In genomic region chr11:64196616-64197015, GRCh38 we compare ENCODE assay signal across 15 cellular contexts. TPM values are rescaled to one million over a fixed set of nuclear protein-coding genes. Genes with fewer than 3 reads are reported as not detected.
DNase-seq lines count a peak whose midpoint lies in the region; ATAC-seq and TF ChIP-seq lines count a peak whose summit lies in the region.
"Had no signal": no experiment of that assay in that cellular context is flagged by ENCODE, and none has a peak within 500 bp of the region (broad histone marks: within the 10 kb centered on the region; RNA-seq: fewer than 3 reads in every experiment).

No MANE protein-coding gene starts in this region.

- no peak for ATAC-seq in activated CD8-positive, alpha-beta T cell treated with anti-CD3 and anti-CD28 coated beads for 36 hours
- no peak for ATAC-seq in activated CD8-positive, alpha-beta T cell treated with anti-CD3 and anti-CD28 coated beads, Interleukin-2, amount 10 ng/mL, durations not matched to agents 7 days and 5 days
- ATAC-seq in CD4-positive, CD25-positive, alpha-beta regulatory T cell (ENCODE audit: low read depth in 2 of 2) = no peak
- ATAC-seq in stimulated activated effector memory CD8-positive, alpha-beta T cell treated with anti-CD3 and anti-CD28 coated beads, Interleukin-12 subunit alpha, Interleukin-12 subunit beta, amount 100 ng/mL, for 72 hours = no peak
- ATAC-seq in HG03442 (IDR thresholded peaks at IDR 0.05; ENCODE audit: unreplicated experiment) = no peak
- no peak for ATAC-seq in GM21528 (IDR thresholded peaks at IDR 0.05; ENCODE audit: low FRiP score, unreplicated experiment)
- ATAC-seq: A549, Right ventricle myocardium inferior had no signal

- peaks cover 62% of the 10 kb centered on the region for H3K36me3 Mint-ChIP-seq in activated CD8-positive, alpha-beta T cell treated with anti-CD3 and anti-CD28 coated beads for 36 hours (ENCODE audit: low read depth)
- peaks cover 85% of the 10 kb centered on the region for H3K36me3 Mint-ChIP-seq in activated CD8-positive, alpha-beta T cell treated with anti-CD3 and anti-CD28 coated beads, Interleukin-2, amount 10 ng/mL, durations not matched to agents 7 days and 5 days (ENCODE audit: low read depth)
- H3K36me3 Mint-ChIP-seq in CD4-positive, CD25-positive, alpha-beta regulatory T cell = peaks cover 41% of the 10 kb centered on the region
- no peaks in the 10 kb centered on the region for H3K36me3 Mint-ChIP-seq in stimulated activated effector memory CD8-positive, alpha-beta T cell treated with anti-CD3 and anti-CD28 coated beads, Interleukin-12 subunit alpha, Interleukin-12 subunit beta, amount 100 ng/mL, for 72 hours

- H3K4me1 ChIP-seq in CD4-positive, CD25-positive, alpha-beta regulatory T cell (ENCODE audit: control insufficient read depth, insufficient read depth, low read length, poor library complexity, severe bottlenecking) = no peaks in the 10 kb centered on the region
- H3K4me1 ChIP-seq: A549 had no signal

- POLR2A ChIA-PET in activated CD8-positive, alpha-beta T cell treated with anti-CD3 and anti-CD28 coated beads for 36 hours (lab: Charles Lee) = interaction anchor here (0.8 to 3.1 kb wide), 6 partner anchors 9 to 79 kb away, joined by 3 to 15 read pairs (median 7); partner anchors contain the start of genes DNAJC4, FERMT3 and STIP1
- POLR2A ChIA-PET in activated CD8-positive, alpha-beta T cell treated with anti-CD3 and anti-CD28 coated beads, Interleukin-2, amount 10 ng/mL, durations not matched to agents 7 days and 5 days (lab: Charles Lee) = interaction anchor here (3.6 kb wide), 1 partner anchor 10 kb away, joined by 21 read pairs; the partner anchor contains the start of gene STIP1

- no peaks in the 10 kb centered on the region for H3K27me3 ChIP-seq in CD4-positive, CD25-positive, alpha-beta regulatory T cell (ENCODE audit: control insufficient read depth, insufficient read depth, low read length)

- intact Hi-C loops in activated CD8-positive, alpha-beta T cell treated with anti-CD3 and anti-CD28 coated beads for 36 hours (cut with micrococcal nuclease) = no loop called here

- no peaks in the 10 kb centered on the region for H3K9me3 Mint-ChIP-seq in activated CD8-positive, alpha-beta T cell treated with anti-CD3 and anti-CD28 coated beads for 36 hours
- H3K9me3 Mint-ChIP-seq in activated CD8-positive, alpha-beta T cell treated with anti-CD3 and anti-CD28 coated beads, Interleukin-2, amount 10 ng/mL, durations not matched to agents 7 days and 5 days (ENCODE audit: insufficient read depth) = no peaks in the 10 kb centered on the region
- H3K9me3 Mint-ChIP-seq in CD4-positive, CD25-positive, alpha-beta regulatory T cell = no peaks in the 10 kb centered on the region
- H3K9me3 Mint-ChIP-seq in stimulated activated effector memory CD8-positive, alpha-beta T cell treated with anti-CD3 and anti-CD28 coated beads, Interleukin-12 subunit alpha, Interleukin-12 subunit beta, amount 100 ng/mL, for 72 hours = no peaks in the 10 kb centered on the region

- H3K4me3 ChIP-seq in CD4-positive, CD25-positive, alpha-beta regulatory T cell (ENCODE audit: low read depth, low read length) = no peak overlapping the region
- H3K4me3 ChIP-seq: A549 had no signal

- DNase-seq in activated CD8-positive, alpha-beta T cell treated with anti-CD3 and anti-CD28 coated beads for 36 hours = no peak
- DNase-seq in activated CD8-positive, alpha-beta T cell treated with anti-CD3 and anti-CD28 coated beads, Interleukin-2, amount 10 ng/mL, durations not matched to agents 7 days and 5 days = no peak
- no peak for DNase-seq in CD4-positive, CD25-positive, alpha-beta regulatory T cell
- DNase-seq in epidermal melanocyte (ENCODE audit: insufficient read length, low spot score) (peak; percentile 48), 8988T (no peak)
- no peak for DNase-seq in stimulated activated effector memory CD8-positive, alpha-beta T cell treated with anti-CD3 and anti-CD28 coated beads, Interleukin-12 subunit alpha, Interleukin-12 subunit beta, amount 100 ng/mL, for 72 hours (ENCODE audit: low spot score in 2 of 2)
- DNase-seq: GOT3; KBM-7; NCI-H1694 treated with DMSO at 0.1 percent for 48 hours; NCI-H748 treated with DMSO at 0.1 percent for 48 hours; NK-92 treated with Interleukin-12 subunit alpha and Interleukin-12 subunit beta, amount 100 ng/mL, for 24 hours had no signal

- peaks cover 21% of the 10 kb centered on the region for H3K4me1 Mint-ChIP-seq in activated CD8-positive, alpha-beta T cell treated with anti-CD3 and anti-CD28 coated beads for 36 hours (ENCODE audit: low read depth)
- H3K4me1 Mint-ChIP-seq in activated CD8-positive, alpha-beta T cell treated with anti-CD3 and anti-CD28 coated beads, Interleukin-2, amount 10 ng/mL, durations not matched to agents 7 days and 5 days (ENCODE audit: low read depth) = peaks cover 29% of the 10 kb centered on the region
- peaks cover 0 to 11% (median 8%) of the 10 kb centered on the region in 4 donors for H3K4me1 Mint-ChIP-seq in CD4-positive, CD25-positive, alpha-beta regulatory T cell
- H3K4me1 Mint-ChIP-seq in stimulated activated effector memory CD8-positive, alpha-beta T cell treated with anti-CD3 and anti-CD28 coated beads, Interleukin-12 subunit alpha, Interleukin-12 subunit beta, amount 100 ng/mL, for 72 hours = peaks cover 30% of the 10 kb centered on the region

- CTCF ChIA-PET in activated CD8-positive, alpha-beta T cell treated with anti-CD3 and anti-CD28 coated beads for 36 hours (lab: Charles Lee) = interaction anchor here (1.1 kb wide), 1 partner anchor 10 kb away, joined by 5 read pairs; the partner anchor contains the start of gene FERMT3
- CTCF ChIA-PET in activated CD8-positive, alpha-beta T cell treated with anti-CD3 and anti-CD28 coated beads, Interleukin-2, amount 10 ng/mL, durations not matched to agents 7 days and 5 days (lab: Charles Lee) = interaction anchor here (1.9 to 2.7 kb wide), 4 partner anchors 8 to 108 kb away, joined by 4 to 11 read pairs (median 8); partner anchors contain the start of gene FERMT3

- no peaks in the 10 kb centered on the region for H3K9me3 ChIP-seq in CD4-positive, CD25-positive, alpha-beta regulatory T cell (ENCODE audit: control insufficient read depth in 2 of 2, low read length in 2 of 2)
- H3K9me3 ChIP-seq: A549 had no signal

- H3K27ac Mint-ChIP-seq in activated CD8-positive, alpha-beta T cell treated with anti-CD3 and anti-CD28 coated beads for 36 hours = peak overlapping the region; percentile 40
- no peak overlapping the region for H3K27ac Mint-ChIP-seq in activated CD8-positive, alpha-beta T cell treated with anti-CD3 and anti-CD28 coated beads, Interleukin-2, amount 10 ng/mL, durations not matched to agents 7 days and 5 days
- peak overlapping the region in 2 of 3 donors; percentile 36 to 44 for H3K27ac Mint-ChIP-seq in CD4-positive, CD25-positive, alpha-beta regulatory T cell
- peak overlapping the region; percentile 53 for H3K27ac Mint-ChIP-seq in stimulated activated effector memory CD8-positive, alpha-beta T cell treated with anti-CD3 and anti-CD28 coated beads, Interleukin-12 subunit alpha, Interleukin-12 subunit beta, amount 100 ng/mL, for 72 hours

- H3K36me3 ChIP-seq in CD4-positive, CD25-positive, alpha-beta regulatory T cell (ENCODE audit: control insufficient read depth, insufficient read depth, low read length) = peaks cover 83% of the 10 kb centered on the region

- H3K27me3 Mint-ChIP-seq in activated CD8-positive, alpha-beta T cell treated with anti-CD3 and anti-CD28 coated beads for 36 hours = no peaks in the 10 kb centered on the region
- H3K27me3 Mint-ChIP-seq in activated CD8-positive, alpha-beta T cell treated with anti-CD3 and anti-CD28 coated beads, Interleukin-2, amount 10 ng/mL, durations not matched to agents 7 days and 5 days (ENCODE audit: low read depth) = no peaks in the 10 kb centered on the region
- H3K27me3 Mint-ChIP-seq in CD4-positive, CD25-positive, alpha-beta regulatory T cell = no peaks in the 10 kb centered on the region

- H3K4me3 Mint-ChIP-seq in activated CD8-positive, alpha-beta T cell treated with anti-CD3 and anti-CD28 coated beads for 36 hours = no peak overlapping the region
- H3K4me3 Mint-ChIP-seq in activated CD8-positive, alpha-beta T cell treated with anti-CD3 and anti-CD28 coated beads, Interleukin-2, amount 10 ng/mL, durations not matched to agents 7 days and 5 days = no peak overlapping the region
- no peak overlapping the region for H3K4me3 Mint-ChIP-seq in CD4-positive, CD25-positive, alpha-beta regulatory T cell
- no peak overlapping the region for H3K4me3 Mint-ChIP-seq in stimulated activated effector memory CD8-positive, alpha-beta T cell treated with anti-CD3 and anti-CD28 coated beads, Interleukin-12 subunit alpha, Interleukin-12 subunit beta, amount 100 ng/mL, for 72 hours

- no peak for TF ChIP-seq CTCF in activated CD8-positive, alpha-beta T cell treated with anti-CD3 and anti-CD28 coated beads for 36 hours (IDR thresholded peaks at IDR 0.05)

- no peak overlapping the region for H3K27ac ChIP-seq in CD4-positive, CD25-positive, alpha-beta regulatory T cell (ENCODE audit: insufficient read depth, low read length, poor library complexity, severe bottlenecking)
- H3K27ac ChIP-seq: A549 had no signal

RNA-seq across cellular contexts. Expression of gene FERMT3, which starts 9.9 kb away (rescaled TPM):
- 100 to 1,000 TPM; 210 to 214 TPM for total RNA-seq in activated CD8-positive, alpha-beta T cell treated with anti-CD3 and anti-CD28 coated beads for 36 hours
- total RNA-seq in activated CD8-positive, alpha-beta T cell treated with anti-CD3 and anti-CD28 coated beads, Interleukin-2, amount 10 ng/mL, durations not matched to agents 7 days and 5 days = 100 to 1,000 TPM; 261 to 281 TPM
- 156 TPM for total RNA-seq in CD4-positive, CD25-positive, alpha-beta regulatory T cell
- 100 to 1,000 TPM; 151 to 183 (median 175) TPM for polyA plus RNA-seq in CD4-positive, CD25-positive, alpha-beta regulatory T cell

RNA-seq across cellular contexts. Expression of gene STIP1, which starts 10.6 kb away (rescaled TPM):
- 100 to 1,000 TPM; 396 to 416 TPM for total RNA-seq in activated CD8-positive, alpha-beta T cell treated with anti-CD3 and anti-CD28 coated beads for 36 hours
- 100 to 1,000 TPM; 335 to 340 TPM for total RNA-seq in activated CD8-positive, alpha-beta T cell treated with anti-CD3 and anti-CD28 coated beads, Interleukin-2, amount 10 ng/mL, durations not matched to agents 7 days and 5 days
- 57.8 TPM for total RNA-seq in CD4-positive, CD25-positive, alpha-beta regulatory T cell
- polyA plus RNA-seq in CD4-positive, CD25-positive, alpha-beta regulatory T cell = 10 to 100 TPM; 62.8 to 72.3 (median 64.8) TPM

RNA-seq across cellular contexts. Expression of gene TRPT1, which starts 29.4 kb away (rescaled TPM):
- 10 to 100 TPM; 33.7 to 41.5 TPM for total RNA-seq in activated CD8-positive, alpha-beta T cell treated with anti-CD3 and anti-CD28 coated beads for 36 hours
- 10 to 100 TPM; 37.8 to 44.8 TPM for total RNA-seq in activated CD8-positive, alpha-beta T cell treated with anti-CD3 and anti-CD28 coated beads, Interleukin-2, amount 10 ng/mL, durations not matched to agents 7 days and 5 days
- total RNA-seq in CD4-positive, CD25-positive, alpha-beta regulatory T cell = 14.6 TPM
- 10 to 100 TPM; 33.2 to 37.0 (median 35.3) TPM for polyA plus RNA-seq in CD4-positive, CD25-positive, alpha-beta regulatory T cell

RNA-seq across cellular contexts. Expression of gene NUDT22, which starts 29.5 kb away (rescaled TPM):
- 10 to 100 TPM; 66.0 to 69.2 TPM for total RNA-seq in activated CD8-positive, alpha-beta T cell treated with anti-CD3 and anti-CD28 coated beads for 36 hours
- total RNA-seq in activated CD8-positive, alpha-beta T cell treated with anti-CD3 and anti-CD28 coated beads, Interleukin-2, amount 10 ng/mL, durations not matched to agents 7 days and 5 days = 10 to 100 TPM; 86.7 to 91.6 TPM
- 43.1 TPM for total RNA-seq in CD4-positive, CD25-positive, alpha-beta regulatory T cell
- 10 to 100 TPM; 35.8 to 46.9 (median 40.7) TPM for polyA plus RNA-seq in CD4-positive, CD25-positive, alpha-beta regulatory T cell

RNA-seq across cellular contexts. Expression of gene MACROD1, which starts 30.7 kb away (rescaled TPM):
- total RNA-seq in activated CD8-positive, alpha-beta T cell treated with anti-CD3 and anti-CD28 coated beads for 36 hours = 10 to 100 TPM; 38.7 to 38.8 TPM
- total RNA-seq in activated CD8-positive, alpha-beta T cell treated with anti-CD3 and anti-CD28 coated beads, Interleukin-2, amount 10 ng/mL, durations not matched to agents 7 days and 5 days = 10 to 100 TPM; 14.4 to 14.6 TPM
- total RNA-seq in CD4-positive, CD25-positive, alpha-beta regulatory T cell = 5.6 TPM
- polyA plus RNA-seq in CD4-positive, CD25-positive, alpha-beta regulatory T cell = 10 to 100 TPM in 1 of 4 donors, 1 to 10 TPM in 3; 5.3 to 12.7 (median 7.0) TPM
